Comparison of ENCODE assay signal across 19 cellular contexts in genomic region chr7:113797420-113797995, GRCh38.
DNase-seq lines count a peak whose midpoint lies in the region; ATAC-seq and TF ChIP-seq lines count a peak whose summit lies in the region.
"Had no signal": no experiment of that assay in that cellular context is flagged by ENCODE, and none has a peak within 500 bp of the region (broad histone marks: within the 10 kb centered on the region; RNA-seq: fewer than 3 reads in every experiment).

No MANE protein-coding gene starts in this region.

- no peak overlapping the region for H3K4me3 ChIP-seq in LNCaP clone FGC (ENCODE audit: low read depth, low read length)
- H3K4me3 ChIP-seq in astrocyte of the spinal cord (ENCODE audit: low read depth, low read length) = no peak overlapping the region
- no peak overlapping the region for H3K4me3 ChIP-seq in osteoblast (ENCODE audit: insufficient read depth, low read length)
- H3K4me3 ChIP-seq in ovary = no peak overlapping the region

- TF ChIP-seq CTCF in LNCaP clone FGC (IDR thresholded peaks at IDR 0.05; ENCODE audit: control insufficient read depth, extremely low read depth, insufficient read depth) (no peak), astrocyte of the spinal cord (IDR thresholded peaks at IDR 0.05; ENCODE audit: low read depth, low read length) (no peak), osteoblast (IDR thresholded peaks at IDR 0.05; ENCODE audit: extremely low read depth, low read depth, low read length) (no peak), ovary (IDR thresholded peaks at IDR 0.05) (no peak)

- H3K27ac ChIP-seq in osteoblast (ENCODE audit: low read depth, low read length) (peak overlapping the region; percentile 79), ovary (no peak overlapping the region)

- no peaks in the 10 kb centered on the region for H3K36me3 ChIP-seq in osteoblast (ENCODE audit: insufficient read depth, low read length)
- no peaks in the 10 kb centered on the region for H3K36me3 ChIP-seq in ovary

- no peaks in the 10 kb centered on the region for H3K9me3 ChIP-seq in osteoblast (ENCODE audit: low read depth, low read length)
- no peaks in the 10 kb centered on the region for H3K9me3 ChIP-seq in ovary
- H3K9me3 ChIP-seq: Caco-2 had no signal

- H4K20me1 ChIP-seq in osteoblast (ENCODE audit: insufficient read depth, low read length) = no peaks in the 10 kb centered on the region

- H3K79me2 ChIP-seq in osteoblast (ENCODE audit: insufficient read depth, low read length) = no peaks in the 10 kb centered on the region

- peak overlapping the region; percentile 31 for H3K4me2 ChIP-seq in osteoblast (ENCODE audit: insufficient read depth, low read length)

- H2AFZ ChIP-seq in osteoblast (ENCODE audit: low read length) = no peak overlapping the region

- peak; percentile 28 for DNase-seq in NCI-H510A treated with DMSO at 0.1 percent for 48 hours (lab: John Stamatoyannopoulos, UW)
- DNase-seq in NCI-H510A (lab: John Stamatoyannopoulos, UW) = no peak
- DNase-seq in LNCaP clone FGC (ENCODE audit: low read depth) = peak; percentile 14
- peak; percentile 44 for DNase-seq in astrocyte of the spinal cord (ENCODE audit: low read depth, low spot score)
- DNase-seq in osteoblast (ENCODE audit: insufficient read length, low spot score, missing footprints) = no peak
- DNase-seq in stimulated activated CD4-positive, alpha-beta T cell treated with anti-CD3 and anti-CD28 coated beads, Interleukin-15, amount 100 ng/mL, for 24 hours = no peak
- no peak for DNase-seq in ovary
- DNase-seq: Caco-2, DMS79 treated with DMSO at 0.1 percent for 48 hours, GDM1, HFFc6, MM.1S, NCI-H1436, NCI-H2029 treated with DMSO at 0.1 percent for 48 hours, NCI-H2227 treated with DMSO at 0.1 percent for 48 hours, RPMI8226, T-cell had no signal

- 79 to 84% (median 83%) methylated on average over 2 of the region's 2 CpGs for WGBS in ovary, 3 donors

- H3K27me3 ChIP-seq in osteoblast (ENCODE audit: insufficient read depth, low read length) (no peaks in the 10 kb centered on the region), ovary (peaks cover 2% of the 10 kb centered on the region)

- in situ Hi-C loops in astrocyte of the spinal cord (cut with HindIII; ENCODE audit: low sequenced_read_pairs) = no loop called here

- intact Hi-C loops in ovary (cut with DNase I) = no loop called here

- no peak for ATAC-seq in HG03571 (IDR thresholded peaks at IDR 0.05; ENCODE audit: unreplicated experiment)
- ATAC-seq: HepG2, T-cell had no signal

- no peak for TF ChIP-seq POLR2A in ovary (IDR thresholded peaks at IDR 0.05)

- H3K4me1 ChIP-seq in osteoblast (ENCODE audit: insufficient read depth, low read length) = peaks cover 30% of the 10 kb centered on the region
- no peaks in the 10 kb centered on the region for H3K4me1 ChIP-seq in ovary (ENCODE audit: insufficient read depth)
- H3K4me1 ChIP-seq: Caco-2 had no signal

- TF ChIP-seq EP300 in ovary (IDR thresholded peaks at IDR 0.05) = no peak

Comparison
In these comparisons a context has a peak if more than half of its experiments do, and no peak if none do; other contexts are left out.
1. DNase-seq: peak in NCI-H510A treated with DMSO at 0.1 percent for 48 hours (single experiment), LNCaP clone FGC (single experiment) and astrocyte of the spinal cord (single experiment); none in NCI-H510A (single experiment), osteoblast (single experiment), stimulated activated CD4-positive, alpha-beta T cell treated with anti-CD3 and anti-CD28 coated beads, Interleukin-15, amount 100 ng/mL, for 24 hours (single experiment) and ovary (0 of 5).